ENCODE assay signal across 1 cellular context in the genomic region with DNA sequence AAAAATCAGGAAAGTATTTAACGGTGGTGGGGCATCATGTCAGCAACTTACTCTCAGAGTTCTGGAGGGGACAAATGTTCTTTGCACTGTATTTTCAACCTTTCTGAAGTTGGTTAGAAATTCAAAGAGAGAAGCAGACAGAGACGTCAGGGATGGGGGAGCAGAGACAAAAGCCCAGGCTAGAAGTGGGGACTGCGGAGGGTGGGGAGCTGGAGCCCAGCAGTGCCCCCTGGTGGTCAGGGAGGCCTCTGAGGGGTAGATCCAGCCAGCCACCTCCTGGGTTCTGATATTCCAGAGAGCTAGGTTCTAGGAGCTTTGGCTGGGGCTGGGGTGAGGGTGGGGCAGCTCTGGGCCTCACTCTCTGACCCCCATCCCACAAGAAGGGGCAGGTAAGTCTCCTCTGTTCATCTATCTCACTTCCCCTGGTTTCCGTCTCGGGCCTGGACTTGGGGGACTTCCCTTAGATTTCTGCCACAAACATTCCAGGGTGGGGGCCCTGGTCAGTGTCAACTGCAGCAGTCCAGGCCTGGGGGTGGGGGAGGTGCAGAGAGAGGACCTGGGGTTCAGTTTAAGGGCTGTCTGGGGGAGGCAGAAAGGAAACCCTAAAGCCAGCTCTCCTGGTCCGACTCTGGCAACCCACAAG.
TF ChIP-seq lines count a peak whose summit lies in the region.

No MANE protein-coding gene starts in this region.

TF ChIP-seq in WTC11, 78 proteins besides CTCF, POLR2A, EP300 and RAD21 (continued from another document):
- TF ChIP-seq, protein P1, sequence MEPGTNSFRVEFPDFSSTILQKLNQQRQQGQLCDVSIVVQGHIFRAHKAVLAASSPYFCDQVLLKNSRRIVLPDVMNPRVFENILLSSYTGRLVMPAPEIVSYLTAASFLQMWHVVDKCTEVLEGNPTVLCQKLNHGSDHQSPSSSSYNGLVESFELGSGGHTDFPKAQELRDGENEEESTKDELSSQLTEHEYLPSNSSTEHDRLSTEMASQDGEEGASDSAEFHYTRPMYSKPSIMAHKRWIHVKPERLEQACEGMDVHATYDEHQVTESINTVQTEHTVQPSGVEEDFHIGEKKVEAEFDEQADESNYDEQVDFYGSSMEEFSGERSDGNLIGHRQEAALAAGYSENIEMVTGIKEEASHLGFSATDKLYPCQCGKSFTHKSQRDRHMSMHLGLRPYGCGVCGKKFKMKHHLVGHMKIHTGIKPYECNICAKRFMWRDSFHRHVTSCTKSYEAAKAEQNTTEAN (CRISPR knock-in tag; IDR thresholded peaks at IDR 0.05), result no peak
- no peak for TF ChIP-seq ZNF263 (CRISPR knock-in tag; IDR thresholded peaks at IDR 0.05; ENCODE audit: low read depth)
